Comparison of ENCODE assay signal across 8 cellular contexts in the genomic region with DNA sequence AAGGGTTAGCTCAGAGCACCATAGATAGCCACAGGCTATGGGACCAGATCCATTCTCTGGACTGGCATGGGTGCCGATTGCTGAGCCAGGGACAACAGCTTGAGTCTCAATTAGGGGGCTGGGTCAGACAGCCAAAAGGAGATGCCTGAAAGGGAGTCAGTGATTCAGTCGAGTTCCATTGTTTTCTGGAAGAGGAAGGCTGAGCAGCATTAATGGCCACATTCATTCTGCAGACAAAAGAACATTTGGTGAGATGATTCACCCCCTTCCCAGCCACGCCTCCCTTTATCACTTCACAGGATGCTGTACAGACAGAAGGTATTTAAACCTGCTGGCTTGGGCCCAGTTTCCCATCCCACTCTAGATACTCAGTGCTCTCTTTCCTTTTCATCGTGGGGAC.
DNase-seq lines count a peak whose midpoint lies in the region; ATAC-seq, FAIRE-seq and TF ChIP-seq lines count a peak whose summit lies in the region.

No MANE protein-coding gene starts in this region.

- H3K4me1 ChIP-seq in HUES48 (ENCODE audit: control insufficient read depth, insufficient read depth, low read length) = peaks cover 19% of the 10 kb centered on the region
- peaks cover 31% of the 10 kb centered on the region for H3K4me1 ChIP-seq in astrocyte (ENCODE audit: insufficient read depth, low read length)
- no peaks in the 10 kb centered on the region for H3K4me1 ChIP-seq in iPS DF 6.9 (ENCODE audit: control insufficient read depth, insufficient read depth, low read length)
- H3K4me1 ChIP-seq in testis = peaks cover 9% of the 10 kb centered on the region

- H3K9ac ChIP-seq in HUES48 (ENCODE audit: low read depth, low read length) = no peak overlapping the region
- H3K9ac ChIP-seq in astrocyte (ENCODE audit: low read length) = peak overlapping the region; percentile 80

- DNase-seq in astrocyte (ENCODE audit: low read depth) = peak; percentile 99
- DNase-seq in iPS DF 6.9 (ENCODE audit: low read depth, low spot score) = peak; percentile 20
- DNase-seq in testis = peak; percentile 47
- DNase-seq in NCI-H1436 treated with DMSO at 0.1 percent for 48 hours (lab: John Stamatoyannopoulos, UW) = no peak
- DNase-seq in left colon = no peak
- DNase-seq in NCI-H146 treated with DMSO at 0.1 percent for 48 hours (lab: John Stamatoyannopoulos, UW; ENCODE audit: unreplicated experiment) = no peak

- no peaks in the 10 kb centered on the region for H3K9me3 Mint-ChIP-seq in astrocyte (ENCODE audit: unreplicated experiment)

- TF ChIP-seq CTCF in astrocyte (IDR thresholded peaks at IDR 0.05; ENCODE audit: insufficient read depth, low read depth, low read length) = no peak
- TF ChIP-seq CTCF in testis (IDR thresholded peaks at IDR 0.05) = no peak

- TF ChIP-seq POLR2A in testis (IDR thresholded peaks at IDR 0.05) = no peak

- peak overlapping the region; percentile 100 for H3K27ac Mint-ChIP-seq in astrocyte (ENCODE audit: unreplicated experiment)

- H3K4me3 ChIP-seq in HUES48 (ENCODE audit: low read depth, low read length) = no peak overlapping the region
- H3K4me3 ChIP-seq in astrocyte (ENCODE audit: insufficient read depth, low read depth, low read length) = no peak overlapping the region
- no peak overlapping the region for H3K4me3 ChIP-seq in iPS DF 6.9 (ENCODE audit: low read length)
- no peak overlapping the region for H3K4me3 ChIP-seq in testis

- intact Hi-C loops in testis (cut with DNase I; ENCODE audit: low total_unique reads) = no loop called here
- intact Hi-C loops in left colon (cut with DNase I, micrococcal nuclease) = no loop called here

- no peaks in the 10 kb centered on the region for H3K27me3 ChIP-seq in HUES48 (ENCODE audit: control insufficient read depth, insufficient read depth, low read length)
- no peaks in the 10 kb centered on the region for H3K27me3 ChIP-seq in astrocyte (ENCODE audit: insufficient read depth, low read length)
- no peaks in the 10 kb centered on the region for H3K27me3 ChIP-seq in iPS DF 6.9 (ENCODE audit: control insufficient read depth, insufficient read depth, low read length)
- no peaks in the 10 kb centered on the region for H3K27me3 ChIP-seq in testis

- H2AFZ ChIP-seq in astrocyte (ENCODE audit: low read depth, low read length) = peak overlapping the region; percentile 36

- H3K9me3 ChIP-seq in HUES48 (ENCODE audit: control insufficient read depth, insufficient read depth, low read length) (no peaks in the 10 kb centered on the region), astrocyte (ENCODE audit: insufficient read depth, low read depth, low read length) (no peaks in the 10 kb centered on the region), iPS DF 6.9 (ENCODE audit: control insufficient read depth, insufficient read depth, low read length) (no peaks in the 10 kb centered on the region), testis (no peaks in the 10 kb centered on the region)

- H3K4me1 Mint-ChIP-seq in astrocyte (ENCODE audit: low read depth, unreplicated experiment) = peaks cover 27% of the 10 kb centered on the region

- peak overlapping the region; percentile 8 for H3K4me3 Mint-ChIP-seq in astrocyte (ENCODE audit: unreplicated experiment)

- no peaks in the 10 kb centered on the region for H4K20me1 ChIP-seq in astrocyte (ENCODE audit: insufficient read depth, low read length)

- H3K27ac ChIP-seq in HUES48 (ENCODE audit: low read depth, low read length) = peak overlapping the region; percentile 93
- peak overlapping the region; percentile 99 for H3K27ac ChIP-seq in astrocyte (ENCODE audit: low read depth, low read length)
- H3K27ac ChIP-seq in iPS DF 6.9 (ENCODE audit: low read length) = no peak overlapping the region
- peak overlapping the region in 1 of 2 donors; percentile 34 for H3K27ac ChIP-seq in testis

- no CpG with 5 or more reads among the region's 4 CpGs for WGBS in iPS DF 6.9 (ENCODE audit: insufficient coverage, insufficient read length)
- 24 to 31% methylated on average over 4 of the region's 4 CpGs for WGBS in testis, 2 donors

- FAIRE-seq in astrocyte (lab: Jason Lieb, UNC) = peak; percentile 90

- H3K79me2 ChIP-seq in astrocyte (ENCODE audit: insufficient read depth, low read length) = no peaks in the 10 kb centered on the region

- ATAC-seq in HG02642 (IDR thresholded peaks at IDR 0.05; ENCODE audit: poor library complexity, unreplicated experiment) (no peak), left colon (no peak)

- H3K4me2 ChIP-seq in astrocyte (ENCODE audit: low read length) = peak overlapping the region; percentile 74

- peaks cover 7% of the 10 kb centered on the region for H3K27me3 Mint-ChIP-seq in astrocyte (ENCODE audit: low read depth, unreplicated experiment)

- no peaks in the 10 kb centered on the region for H3K36me3 Mint-ChIP-seq in astrocyte (ENCODE audit: low read depth, unreplicated experiment)

- no peaks in the 10 kb centered on the region for H3K36me3 ChIP-seq in HUES48 (ENCODE audit: control insufficient read depth, insufficient read depth, low read length)
- no peaks in the 10 kb centered on the region for H3K36me3 ChIP-seq in astrocyte (ENCODE audit: insufficient read depth, low read length)
- no peaks in the 10 kb centered on the region for H3K36me3 ChIP-seq in iPS DF 6.9 (ENCODE audit: control insufficient read depth, insufficient read depth, low read length)
- no peaks in the 10 kb centered on the region for H3K36me3 ChIP-seq in testis (ENCODE audit: low read depth, missing control alignments)

Comparison
In these comparisons a context has a peak if more than half of its experiments do, and no peak if none do; other contexts are left out.
1. DNase-seq: peak in astrocyte (single experiment), iPS DF 6.9 (single experiment) and testis (single experiment); none in NCI-H1436 treated with DMSO at 0.1 percent for 48 hours (single experiment), left colon (0 of 2) and NCI-H146 treated with DMSO at 0.1 percent for 48 hours (single experiment).